In the genomic region with DNA sequence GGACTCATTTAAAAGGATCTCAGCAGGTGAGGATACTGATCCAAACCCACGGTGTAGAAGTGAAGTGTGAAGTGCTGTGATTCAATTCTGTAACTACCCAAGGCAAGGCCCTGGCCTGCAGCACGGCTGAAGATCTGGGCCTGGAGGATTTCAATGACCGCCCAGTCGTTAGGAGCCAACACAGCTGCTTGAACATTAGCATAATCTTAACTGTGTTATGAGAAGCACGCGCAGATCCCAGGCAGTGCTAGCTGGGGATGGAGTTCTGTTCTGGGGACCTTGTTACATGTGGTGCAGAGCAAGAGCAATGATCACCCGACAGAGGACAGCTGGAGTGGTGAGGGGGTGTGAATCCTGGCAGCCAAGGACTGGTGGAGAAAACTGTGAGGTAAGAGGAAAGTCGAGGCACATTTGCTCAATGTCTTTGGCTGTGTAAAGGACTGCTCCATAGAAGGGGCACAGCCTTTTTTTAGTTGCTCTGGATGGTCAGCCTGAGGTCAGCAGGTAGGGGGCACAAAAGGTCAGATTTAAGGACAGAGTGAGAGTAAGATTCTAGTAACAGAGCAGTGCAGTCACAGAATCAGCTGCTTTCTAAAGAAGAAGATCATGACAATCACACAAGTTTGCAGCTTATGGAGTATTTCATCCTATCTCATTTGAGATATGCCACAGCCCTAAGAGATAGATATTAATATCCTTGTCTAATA, we compare ENCODE assay signal across 1 cellular context.
TF ChIP-seq lines count a peak whose summit lies in the region.

No MANE protein-coding gene starts in this region.

TF ChIP-seq in K562, 482 proteins besides CTCF, POLR2A, EP300 and RAD21 (continued from another document):
- TF ChIP-seq, protein P1, sequence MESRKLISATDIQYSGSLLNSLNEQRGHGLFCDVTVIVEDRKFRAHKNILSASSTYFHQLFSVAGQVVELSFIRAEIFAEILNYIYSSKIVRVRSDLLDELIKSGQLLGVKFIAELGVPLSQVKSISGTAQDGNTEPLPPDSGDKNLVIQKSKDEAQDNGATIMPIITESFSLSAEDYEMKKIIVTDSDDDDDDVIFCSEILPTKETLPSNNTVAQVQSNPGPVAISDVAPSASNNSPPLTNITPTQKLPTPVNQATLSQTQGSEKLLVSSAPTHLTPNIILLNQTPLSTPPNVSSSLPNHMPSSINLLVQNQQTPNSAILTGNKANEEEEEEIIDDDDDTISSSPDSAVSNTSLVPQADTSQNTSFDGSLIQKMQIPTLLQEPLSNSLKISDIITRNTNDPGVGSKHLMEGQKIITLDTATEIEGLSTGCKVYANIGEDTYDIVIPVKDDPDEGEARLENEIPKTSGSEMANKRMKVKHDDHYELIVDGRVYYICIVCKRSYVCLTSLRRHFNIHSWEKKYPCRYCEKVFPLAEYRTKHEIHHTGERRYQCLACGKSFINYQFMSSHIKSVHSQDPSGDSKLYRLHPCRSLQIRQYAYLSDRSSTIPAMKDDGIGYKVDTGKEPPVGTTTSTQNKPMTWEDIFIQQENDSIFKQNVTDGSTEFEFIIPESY (CRISPR knock-in tag; IDR thresholded peaks at IDR 0.05) = no peak
- TF ChIP-seq FOXJ2 (tag; IDR thresholded peaks at IDR 0.05) = no peak
- no peak for TF ChIP-seq JUN (IDR thresholded peaks at IDR 0.05; ENCODE audit: borderline replicate concordance, low read depth, low read length)
- TF ChIP-seq JUN (CRISPR knock-in tag; IDR thresholded peaks at IDR 0.05; ENCODE audit: borderline replicate concordance) = no peak
- no peak for TF ChIP-seq SP1 (CRISPR knock-in tag; IDR thresholded peaks at IDR 0.05)
